21 cellular contexts compared by ENCODE assay signal in genomic region chr2:212596688-212597087, GRCh38. TPM values are rescaled to one million over a fixed set of nuclear protein-coding genes. Genes with fewer than 3 reads are reported as not detected.
DNase-seq lines count a peak whose midpoint lies in the region; ATAC-seq and TF ChIP-seq lines count a peak whose summit lies in the region.
"Had no signal": no experiment of that assay in that cellular context is flagged by ENCODE, and none has a peak within 500 bp of the region (broad histone marks: within the 10 kb centered on the region; RNA-seq: fewer than 3 reads in every experiment).

No MANE protein-coding gene starts in this region.

- H4K20me1 ChIP-seq in neural progenitor cell (ENCODE audit: low read depth): no peaks in the 10 kb centered on the region
- H4K20me1 ChIP-seq: BLaER1 had no signal

- TF ChIP-seq CTCF in neural progenitor cell (IDR thresholded peaks at IDR 0.05) (no peak), uterus (IDR thresholded peaks at IDR 0.05) (no peak)

- H3K27me3 ChIP-seq in neural progenitor cell: no peaks in the 10 kb centered on the region
- H3K27me3 ChIP-seq in uterus: no peaks in the 10 kb centered on the region
- H3K27me3 ChIP-seq: BLaER1 had no signal

- peak overlapping the region; percentile 36 for H3K27ac Mint-ChIP-seq in neural progenitor cell
- H3K27ac Mint-ChIP-seq: CD8-positive, alpha-beta T cell; H9 had no signal

- no peak overlapping the region for H3K4me3 ChIP-seq in neural progenitor cell
- H3K4me3 ChIP-seq in uterus: no peak overlapping the region
- H3K4me3 ChIP-seq: A549, BLaER1 had no signal

- no peaks in the 10 kb centered on the region for H3K9me3 ChIP-seq in neural progenitor cell (ENCODE audit: low read depth)
- H3K9me3 ChIP-seq in uterus: no peaks in the 10 kb centered on the region
- H3K9me3 ChIP-seq: A549, BLaER1 had no signal

- DNase-seq in neural progenitor cell (ENCODE audit: low spot score) (no peak), DMS79 (lab: John Stamatoyannopoulos, UW) (no peak), hepatic stellate cell (ENCODE audit: low spot score) (no peak), uterus (no peak), DMS53 treated with DMSO at 0.1 percent for 48 hours (lab: John Stamatoyannopoulos, UW; ENCODE audit: unreplicated experiment) (no peak)
- DNase-seq: Calu3; CD8-positive, alpha-beta T cell; DMS53; H9; KBM-7; NCI-H187; NCI-H526; SW 1271; T-helper 2 cell had no signal

- ATAC-seq in GM18508 (IDR thresholded peaks at IDR 0.05; ENCODE audit: insufficient read depth, unreplicated experiment) (peak; percentile 38), GM19463 (IDR thresholded peaks at IDR 0.05; ENCODE audit: unreplicated experiment) (peak; percentile 61), HG03432 (IDR thresholded peaks at IDR 0.05; ENCODE audit: unreplicated experiment) (peak; percentile 52)
- ATAC-seq: A549; CD8-positive, alpha-beta T cell; HepG2; Right ventricle myocardium inferior had no signal

- no peaks in the 10 kb centered on the region for H3K9me3 Mint-ChIP-seq in neural progenitor cell
- H3K9me3 Mint-ChIP-seq: CD8-positive, alpha-beta T cell; H9 had no signal

- H3K4me3 Mint-ChIP-seq in neural progenitor cell: no peak overlapping the region
- H3K4me3 Mint-ChIP-seq: CD8-positive, alpha-beta T cell; H9 had no signal

- H3K36me3 Mint-ChIP-seq in neural progenitor cell: no peaks in the 10 kb centered on the region
- H3K36me3 Mint-ChIP-seq: CD8-positive, alpha-beta T cell had no signal

- peaks cover 20% of the 10 kb centered on the region for H3K4me1 Mint-ChIP-seq in neural progenitor cell
- H3K4me1 Mint-ChIP-seq: H9 had no signal

- no peaks in the 10 kb centered on the region for H3K27me3 Mint-ChIP-seq in neural progenitor cell (ENCODE audit: insufficient read depth, low read depth)

- no peaks in the 10 kb centered on the region for H3K4me1 ChIP-seq in neural progenitor cell
- no peaks in the 10 kb centered on the region for H3K4me1 ChIP-seq in uterus
- H3K4me1 ChIP-seq: A549, BLaER1 had no signal

- H3K4me2 ChIP-seq in neural progenitor cell: no peak overlapping the region
- H3K4me2 ChIP-seq: A549, BLaER1 had no signal

- H3K9ac ChIP-seq in neural progenitor cell: no peak overlapping the region
- H3K9ac ChIP-seq: BLaER1 had no signal

- H2AFZ ChIP-seq in neural progenitor cell (replicated peaks): no peak overlapping the region

- H3F3A ChIP-seq in neural progenitor cell (ENCODE audit: low read depth): no peaks in the 10 kb centered on the region

- TF ChIP-seq POLR2A in uterus (IDR thresholded peaks at IDR 0.05): no peak

- H3K27ac ChIP-seq in neural progenitor cell (no peak overlapping the region), uterus (no peak overlapping the region)
- H3K27ac ChIP-seq: A549, BLaER1 had no signal

- intact Hi-C loops in uterus (cut with DNase I; ENCODE audit: low total_unique reads): no loop called here

- H3K36me3 ChIP-seq in neural progenitor cell (no peaks in the 10 kb centered on the region), uterus (no peaks in the 10 kb centered on the region)
- H3K36me3 ChIP-seq: BLaER1 had no signal

- no peaks in the 10 kb centered on the region for H3K79me2 ChIP-seq in neural progenitor cell (ENCODE audit: low read depth)

RNA-seq across cellular contexts. Expression of gene ERBB4, which starts 58.1 kb away (rescaled TPM):
- total RNA-seq in neural progenitor cell (ENCODE audit: low replicate concordance) (0.59 and 1.5 TPM in 2 replicates), uterus (10 to 100 TPM in 1 of 4 donors, 1 to 10 TPM in 1, under 1 TPM in 2; 0.26 to 13.3 (median 2.4) TPM)
- total RNA-seq: CD8-positive, alpha-beta T cell; HepG2 had no signal
